In genomic region chr10:38267559-38267958, GRCh38 we compare ENCODE assay signal across 6 cellular contexts.
DNase-seq lines count a peak whose midpoint lies in the region; ATAC-seq, FAIRE-seq and TF ChIP-seq lines count a peak whose summit lies in the region.
"Not testable (repeated sequence)": the region's sequence is repeated elsewhere in the genome, so short reads cannot be mapped to it uniquely, and the experiment has no call there.

No MANE protein-coding gene starts in this region.

- not testable (repeated sequence) for H3K4me1 ChIP-seq in IMR-90 (ENCODE audit: control insufficient read depth, insufficient read depth, low read length)

- dilution Hi-C loops in IMR-90 (cut with HindIII; ENCODE audit: low sequenced_read_pairs, unreplicated experiment): not testable (repeated sequence)

- H3K18ac ChIP-seq in IMR-90 (ENCODE audit: low read depth, low read length): not testable (repeated sequence)

- TF ChIP-seq CTCF in IMR-90 (conservative IDR thresholded peaks at IDR 0.05; ENCODE audit: low read depth, low read length): not testable (repeated sequence)

- H3K14ac ChIP-seq in IMR-90 (replicated peaks; ENCODE audit: low read depth, low read length): not testable (repeated sequence)

- H3K27ac ChIP-seq in IMR-90 (ENCODE audit: insufficient read depth, low read length): not testable (repeated sequence)

- intact Hi-C loops in IMR-90 (cut with micrococcal nuclease); activated CD4-positive, alpha-beta T cell treated with anti-CD3 and anti-CD28 coated beads, Interleukin-2, amount 10 ng/mL, durations not matched to agents 24 days and 14 days (cut with micrococcal nuclease): not testable (repeated sequence)

- H3K56ac ChIP-seq in IMR-90 (ENCODE audit: extremely low read depth, insufficient read depth, low read length): not testable (repeated sequence)

- not testable (repeated sequence) for H4K91ac ChIP-seq in IMR-90 (ENCODE audit: insufficient read depth, low read depth, low read length)

- H3K9me3 Mint-ChIP-seq in activated CD4-positive, alpha-beta T cell treated with anti-CD3 and anti-CD28 coated beads, Interleukin-2, amount 10 ng/mL, durations not matched to agents 24 days and 14 days: not testable (repeated sequence)

- not testable (repeated sequence) for H4K5ac ChIP-seq in IMR-90 (ENCODE audit: low read depth, low read length)

- not testable (repeated sequence) for H3K79me1 ChIP-seq in IMR-90 (ENCODE audit: low read depth in 1 of 2, low read length in 2 of 2)

- not testable (repeated sequence) for TF ChIP-seq RAD21 in IMR-90 (IDR thresholded peaks at IDR 0.05; ENCODE audit: low read length)

- TF ChIP-seq POLR2A in IMR-90 (IDR thresholded peaks at IDR 0.05; ENCODE audit: low read depth, low read length): not testable (repeated sequence)

- H2BK5ac ChIP-seq in IMR-90 (ENCODE audit: low read depth, low read length, poor library complexity, severe bottlenecking): not testable (repeated sequence)

- not testable (repeated sequence) for H3K9me3 ChIP-seq in IMR-90 (ENCODE audit: control insufficient read depth, insufficient read depth, low read length)

- WGBS in IMR-90 (ENCODE audit: extremely low coverage in 2 of 2, insufficient read length in 1 of 2), 2 experiments: 40% methylated on average over 3 of the region's 6 CpGs; no CpG with 5 or more reads in 1 of the 2 experiments

- not testable (repeated sequence) for H4K20me1 ChIP-seq in IMR-90 (ENCODE audit: insufficient read depth, low read length)

- not testable (repeated sequence) for H2AFZ ChIP-seq in IMR-90 (replicated peaks; ENCODE audit: low read length, poor library complexity)

- not testable (repeated sequence) for H2AK5ac ChIP-seq in IMR-90 (ENCODE audit: low read depth, low read length)

- H3K4me3 ChIP-seq in IMR-90 (ENCODE audit: insufficient read depth, low read depth, low read length): not testable (repeated sequence)

- not testable (repeated sequence) for H3K23ac ChIP-seq in IMR-90 (ENCODE audit: low read depth, low read length)

- H2AK9ac ChIP-seq in IMR-90 (replicated peaks; ENCODE audit: low read depth, low read length, poor library complexity): not testable (repeated sequence)

- not testable (repeated sequence) for H3K27me3 Mint-ChIP-seq in activated CD4-positive, alpha-beta T cell treated with anti-CD3 and anti-CD28 coated beads, Interleukin-2, amount 10 ng/mL, durations not matched to agents 24 days and 14 days

- H2BK15ac ChIP-seq in IMR-90 (ENCODE audit: low read depth, low read length): not testable (repeated sequence)

- not testable (repeated sequence) for H2BK120ac ChIP-seq in IMR-90 (ENCODE audit: low read depth, low read length)

- not testable (repeated sequence) for H3K4me2 ChIP-seq in IMR-90 (ENCODE audit: low read depth, low read length)

- not testable (repeated sequence) for H3K36me3 ChIP-seq in IMR-90 (ENCODE audit: control insufficient read depth, insufficient read depth, low read length)

- not testable (repeated sequence) for H3K9ac ChIP-seq in IMR-90 (ENCODE audit: low read depth, low read length)

- not testable (repeated sequence) for H2BK20ac ChIP-seq in IMR-90 (ENCODE audit: low read depth, low read length)

- in situ Hi-C loops in IMR-90 (cut with MboI; ENCODE audit: low sequenced_read_pairs): not testable (repeated sequence)

- H3K36me3 Mint-ChIP-seq in activated CD4-positive, alpha-beta T cell treated with anti-CD3 and anti-CD28 coated beads, Interleukin-2, amount 10 ng/mL, durations not matched to agents 24 days and 14 days (ENCODE audit: low read depth): not testable (repeated sequence)

- POLR2A ChIA-PET in IMR-90 (lab: Charles Lee; ENCODE audit: unreplicated experiment): not testable (repeated sequence)

- CTCF ChIA-PET in IMR-90 (lab: Yijun Ruan, JAX): not testable (repeated sequence)

- peak; percentile 64 for FAIRE-seq in GM18507 (lab: Jason Lieb, UNC)
- FAIRE-seq in urothelium cell line (lab: Jason Lieb, UNC): peak; percentile 91

- not testable (repeated sequence) for H3K9me1 ChIP-seq in IMR-90 (ENCODE audit: insufficient read depth, low read length)

- not testable (repeated sequence) for H3K27ac Mint-ChIP-seq in activated CD4-positive, alpha-beta T cell treated with anti-CD3 and anti-CD28 coated beads, Interleukin-2, amount 10 ng/mL, durations not matched to agents 24 days and 14 days

- not testable (repeated sequence) for DNase-seq in GM18507 (ENCODE audit: extremely low spot score, insufficient read length, low read depth); IMR-90; urothelium cell line (ENCODE audit: low spot score)
- DNase-seq in NCI-H526 (lab: John Stamatoyannopoulos, UW) (peak; percentile 18 to 24), OCI-M1 (lab: John Stamatoyannopoulos, UW) (peak; percentile 38)
- peak; percentile 20 for DNase-seq in activated CD4-positive, alpha-beta T cell treated with anti-CD3 and anti-CD28 coated beads, Interleukin-2, amount 10 ng/mL, durations not matched to agents 24 days and 14 days

- BruUV-seq in IMR-90 (replicated peaks; lab: Mats Ljungman, UMichigan): not testable (repeated sequence)

- not testable (repeated sequence) for H3K4ac ChIP-seq in IMR-90 (ENCODE audit: low read depth, low read length)

- not testable (repeated sequence) for H3K27me3 ChIP-seq in IMR-90 (ENCODE audit: control insufficient read depth, insufficient read depth, low read length)

- H3K4me1 Mint-ChIP-seq in activated CD4-positive, alpha-beta T cell treated with anti-CD3 and anti-CD28 coated beads, Interleukin-2, amount 10 ng/mL, durations not matched to agents 24 days and 14 days: not testable (repeated sequence)

- not testable (repeated sequence) for ATAC-seq in IMR-90 (ENCODE audit: low read depth)

- not testable (repeated sequence) for H4K8ac ChIP-seq in IMR-90 (ENCODE audit: low read depth in 2 of 2, low read length in 2 of 2)

- H3K4me3 Mint-ChIP-seq in activated CD4-positive, alpha-beta T cell treated with anti-CD3 and anti-CD28 coated beads, Interleukin-2, amount 10 ng/mL, durations not matched to agents 24 days and 14 days: not testable (repeated sequence)

TF ChIP-seq in IMR-90, 13 proteins besides CTCF, POLR2A, EP300 and RAD21:
- TF ChIP-seq MAFK (IDR thresholded peaks at IDR 0.05; ENCODE audit: low read depth, low read length): peak; percentile 71
